ENCODE assay signal across 10 cellular contexts in the genomic region with DNA sequence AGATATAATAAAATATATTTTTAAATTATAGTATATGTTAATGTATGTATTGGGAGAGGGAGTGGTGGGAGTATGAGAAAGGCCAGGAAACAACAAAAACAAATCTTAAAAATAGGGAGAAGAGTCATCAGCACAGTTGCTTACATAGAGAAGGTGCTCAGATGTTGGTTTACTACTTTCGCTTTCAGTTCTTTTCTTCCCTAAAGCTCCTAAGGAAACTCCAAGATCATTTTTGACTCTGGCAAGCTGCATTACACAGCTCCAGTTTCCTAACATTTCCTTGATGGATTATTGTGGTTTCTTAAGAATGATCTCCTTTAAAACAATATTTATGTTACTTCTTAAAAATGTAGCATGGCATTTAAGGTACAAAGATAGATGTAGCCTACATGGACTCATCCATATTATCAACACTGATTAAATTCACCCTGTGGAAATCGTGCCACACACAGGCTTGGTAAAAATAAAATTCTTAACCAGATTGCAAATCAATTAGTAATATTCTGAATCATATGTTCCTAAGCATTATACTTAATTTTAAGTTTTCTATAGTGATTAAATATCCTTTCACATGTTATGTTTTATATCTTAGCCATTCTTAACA.
DNase-seq lines count a peak whose midpoint lies in the region; ATAC-seq, FAIRE-seq and TF ChIP-seq lines count a peak whose summit lies in the region.
"Had no signal": no experiment of that assay in that cellular context is flagged by ENCODE, and none has a peak within 500 bp of the region (broad histone marks: within the 10 kb centered on the region; RNA-seq: fewer than 3 reads in every experiment).

No MANE protein-coding gene starts in this region.

- ATAC-seq in HG02852 (IDR thresholded peaks at IDR 0.05; ENCODE audit: unreplicated experiment) = no peak

- no peak for TF ChIP-seq CTCF in KMS-11 (conservative IDR thresholded peaks at IDR 0.05; ENCODE audit: low read depth, low read length)
- no peak for TF ChIP-seq CTCF in bronchial epithelial cell (IDR thresholded peaks at IDR 0.05; ENCODE audit: insufficient read depth, low read length, severe bottlenecking)

- peaks cover 8% of the 10 kb centered on the region for H3K4me1 ChIP-seq in BLaER1
- peaks cover 47% of the 10 kb centered on the region for H3K4me1 ChIP-seq in KMS-11 (ENCODE audit: low read depth, poor library complexity, severe bottlenecking)

- H3K27me3 ChIP-seq in BLaER1 = no peaks in the 10 kb centered on the region
- no peaks in the 10 kb centered on the region for H3K27me3 ChIP-seq in KMS-11 (ENCODE audit: insufficient read depth, low read depth)
- H3K27me3 ChIP-seq in bronchial epithelial cell (ENCODE audit: control insufficient read depth, insufficient read depth, low read length) = no peaks in the 10 kb centered on the region

- DNase-seq in bronchial epithelial cell (ENCODE audit: low read depth) (peak; percentile 10), myocyte (ENCODE audit: low read depth) (peak; percentile 32), RPMI8226 (no peak), DMS 273 (lab: John Stamatoyannopoulos, UW; ENCODE audit: unreplicated experiment) (no peak), NCI-H82 (lab: John Stamatoyannopoulos, UW) (no peak)
- DNase-seq: activated B cell treated with CpG ODN at 0.5 μM for 24 hours, DMS53 had no signal

- H3K4me3 ChIP-seq in BLaER1 = no peak overlapping the region
- H3K4me3 ChIP-seq in KMS-11 (IDR thresholded peaks at IDR 0.05; ENCODE audit: insufficient read depth, low read depth, low read length) = no peak overlapping the region
- H3K4me3 ChIP-seq in bronchial epithelial cell (ENCODE audit: low read depth, low read length) = no peak overlapping the region

- no peaks in the 10 kb centered on the region for H3K9me3 ChIP-seq in BLaER1

- H4K20me1 ChIP-seq in BLaER1 (no peaks in the 10 kb centered on the region), KMS-11 (ENCODE audit: insufficient read depth) (no peaks in the 10 kb centered on the region)

- 0 out of 2 replicates have a peak overlapping the region, but pooled peaks have one; percentile 10 for H3K27ac ChIP-seq in BLaER1
- no peak overlapping the region for H3K27ac ChIP-seq in KMS-11

- no peak overlapping the region for H3K9ac ChIP-seq in BLaER1
- H3K9ac ChIP-seq in KMS-11 = no peak overlapping the region

- H3K4me2 ChIP-seq in BLaER1 = peak overlapping the region; percentile 44
- H3K4me2 ChIP-seq in KMS-11 = peak overlapping the region; percentile 54

- no peaks in the 10 kb centered on the region for H3K79me2 ChIP-seq in KMS-11 (ENCODE audit: insufficient read depth, low read depth)

- H2AFZ ChIP-seq in KMS-11 (ENCODE audit: low read depth) = no peak overlapping the region; the same call in 1 of the 2 replicates

- H3K36me3 ChIP-seq in BLaER1 (no peaks in the 10 kb centered on the region), KMS-11 (ENCODE audit: insufficient read depth) (no peaks in the 10 kb centered on the region), bronchial epithelial cell (ENCODE audit: control insufficient read depth, insufficient read depth, low read length) (no peaks in the 10 kb centered on the region)

- no peak for FAIRE-seq in bronchial epithelial cell (lab: Jason Lieb, UNC)

Comparison
In these comparisons a context has a peak if more than half of its experiments do, and no peak if none do; other contexts are left out.
1. DNase-seq: peak in bronchial epithelial cell (single experiment) and myocyte (single experiment); none in RPMI8226 (single experiment), DMS 273 (single experiment) and NCI-H82 (single experiment).